ENCODE assay signal across 8 cellular contexts in the genomic region with DNA sequence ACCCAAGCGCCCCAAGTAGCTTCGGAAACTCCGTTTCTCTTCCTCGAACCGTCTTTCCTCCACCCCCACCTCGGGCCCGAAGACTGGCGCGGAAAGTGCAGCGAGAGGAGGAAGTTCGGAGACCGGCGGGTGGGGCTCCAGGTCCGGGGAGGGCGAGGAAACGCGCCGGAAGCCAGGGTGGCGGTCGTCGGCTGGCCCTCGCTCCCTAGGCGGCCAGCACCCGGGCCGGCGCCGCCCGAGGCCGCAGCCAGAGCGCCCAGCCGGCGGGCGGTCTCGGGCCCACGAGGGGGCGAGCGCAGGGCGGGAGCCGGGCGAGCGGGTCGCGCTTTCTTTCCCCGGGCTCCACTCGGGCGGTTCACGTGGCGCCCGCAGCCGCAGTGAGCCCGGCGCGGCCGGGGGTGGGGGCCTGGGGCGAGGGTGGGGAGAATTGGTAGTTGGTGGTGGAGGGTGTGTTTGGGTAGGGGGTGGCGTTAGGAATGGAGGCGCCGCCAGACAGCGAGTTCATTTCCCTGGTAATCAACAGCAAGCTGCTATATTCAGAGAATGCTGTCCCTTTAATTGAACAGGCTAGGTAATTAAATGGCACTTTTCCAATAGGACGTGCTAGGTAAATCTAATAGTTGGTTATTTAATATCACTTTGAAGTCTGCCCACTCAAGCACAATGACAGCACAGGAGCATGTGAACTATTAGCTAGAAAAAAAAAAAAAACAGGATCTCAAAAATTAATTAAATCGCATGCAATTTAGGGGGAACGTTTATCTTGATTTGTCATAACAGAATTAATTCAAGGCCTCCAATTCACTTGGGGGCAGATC. TPM values are rescaled to one million over a fixed set of nuclear protein-coding genes. Genes with fewer than 3 reads are reported as not detected.
DNase-seq lines count a peak whose midpoint lies in the region; ATAC-seq and TF ChIP-seq lines count a peak whose summit lies in the region.

No MANE protein-coding gene starts in this region.

- in situ Hi-C loops in astrocyte of the cerebellum (cut with HindIII; ENCODE audit: low sequenced_read_pairs), result no loop called here

- no peaks in the 10 kb centered on the region for H3K9me3 ChIP-seq in T-helper 17 cell (ENCODE audit: control insufficient read depth, low read length, poor library complexity, severe bottlenecking)

- H3K4me3 ChIP-seq in astrocyte of the cerebellum (ENCODE audit: low read depth, low read length), result peak overlapping the region; percentile 53

- H3K27ac Mint-ChIP-seq in T-helper 17 cell, result peak overlapping the region; percentile 70

- no peak for TF ChIP-seq CTCF in astrocyte of the cerebellum (IDR thresholded peaks at IDR 0.05; ENCODE audit: low read depth, low read length, missing control alignments)

- peaks cover 45% of the 10 kb centered on the region for H3K4me1 Mint-ChIP-seq in T-helper 17 cell

- no peaks in the 10 kb centered on the region for H3K27me3 Mint-ChIP-seq in T-helper 17 cell

- intact Hi-C loops in sciatic nerve (cut with DNase I), result no loop called here

- peaks cover 2% of the 10 kb centered on the region for H3K36me3 Mint-ChIP-seq in T-helper 17 cell (ENCODE audit: low read depth)

- ATAC-seq in GM21825 (IDR thresholded peaks at IDR 0.05; ENCODE audit: unreplicated experiment) (peak; percentile 54), T-helper 17 cell (peak; percentile 56), sciatic nerve (peak; percentile 47)

- peak overlapping the region; percentile 97 for H3K4me3 Mint-ChIP-seq in T-helper 17 cell

- DNase-seq in GF-D8 (lab: John Stamatoyannopoulos, UW) (peak; percentile 43), LHCN-M2 (ENCODE audit: low read depth) (peak; percentile 36), T-helper 17 cell (peak; percentile 27 to 54 (median 51)), astrocyte of the cerebellum (ENCODE audit: low read depth) (no peak), hypothalamus (lab: John Stamatoyannopoulos, UW) (peak in 42 of 51 donors; percentile 10 to 79 (median 53)), sciatic nerve (ENCODE audit: low spot score) (peak; percentile 84), putamen (ENCODE audit: low spot score) (no peak)

RNA-seq across cellular contexts. Expression of a gene that starts 6.7 kb away (rescaled TPM):
- total RNA-seq in LHCN-M2 (2014; rRNA removed) (13.4 and 15.8 TPM in 2 replicates), T-helper 17 cell (10 to 100 TPM; 18.2 to 19.9 TPM), sciatic nerve (55.0 TPM)
- polyA plus RNA-seq in LHCN-M2 (2012), result 12.2 TPM

Comparison
In these comparisons a context has a peak if more than half of its experiments do, and no peak if none do; other contexts are left out.
1. DNase-seq: peak in GF-D8 (single experiment), LHCN-M2 (single experiment), T-helper 17 cell (3 of 3), hypothalamus (42 of 51) and sciatic nerve (single experiment); none in astrocyte of the cerebellum (single experiment) and putamen (single experiment).
2. Peak in every context shown above with its lines, with median percentiles within 50 percentile points of each other: ATAC-seq.